Comparison of ENCODE assay signal across 9 cellular contexts in genomic region chr11:68441466-68442230, GRCh38. TPM values are rescaled to one million over a fixed set of nuclear protein-coding genes. Genes with fewer than 3 reads are reported as not detected.
DNase-seq lines count a peak whose midpoint lies in the region; ATAC-seq and TF ChIP-seq lines count a peak whose summit lies in the region.
"Had no signal": no experiment of that assay in that cellular context is flagged by ENCODE, and none has a peak within 500 bp of the region (broad histone marks: within the 10 kb centered on the region; RNA-seq: fewer than 3 reads in every experiment).

No MANE protein-coding gene starts in this region.

- peaks cover 7% of the 10 kb centered on the region for H3K4me1 ChIP-seq in fibroblast of lung (ENCODE audit: control insufficient read depth, extremely low read depth, insufficient read depth, low read length)

- peak overlapping the region; percentile 64 for H3K27ac Mint-ChIP-seq in type B pancreatic cell
- no peak overlapping the region for H3K27ac Mint-ChIP-seq in T-cell

- ATAC-seq in Right ventricle myocardium superior (ENCODE audit: poor library complexity) (no peak), left cardiac atrium (no peak), HG02623 (IDR thresholded peaks at IDR 0.05; ENCODE audit: unreplicated experiment) (no peak), T-cell (replicated peaks in 1 of 4) (no peak)

- H3K36me3 Mint-ChIP-seq in type B pancreatic cell (peaks cover 16% of the 10 kb centered on the region), T-cell (no peaks in the 10 kb centered on the region)

- intact Hi-C loops in Right ventricle myocardium superior (cut with DNase I) = no loop called here
- intact Hi-C loops in left cardiac atrium (cut with DNase I) = loop anchor here (10.0 kb wide), 2 partner anchors 57 to 187 kb away; no protein-coding TSS in a partner anchor

- H3K9ac ChIP-seq in fibroblast of lung (ENCODE audit: insufficient read depth, low read length) = no peak overlapping the region

- POLR2A ChIA-PET in T-cell (lab: Charles Lee) = no interaction called here

- H4K20me1 ChIP-seq in fibroblast of lung (ENCODE audit: control insufficient read depth, extremely low read depth, insufficient read depth, low read length) = no peaks in the 10 kb centered on the region

- TF ChIP-seq CTCF in fibroblast of lung (conservative IDR thresholded peaks at IDR 0.05 in 1 of 2, IDR thresholded peaks at IDR 0.05 in 1 of 2; ENCODE audit: low read depth in 1 of 2, low read length in 2 of 2) (no peak), type B pancreatic cell (conservative IDR thresholded peaks at IDR 0.05) (no peak)

- no peak overlapping the region for H3K4me3 Mint-ChIP-seq in type B pancreatic cell
- no peak overlapping the region for H3K4me3 Mint-ChIP-seq in T-cell

- H3K27me3 Mint-ChIP-seq in type B pancreatic cell (no peaks in the 10 kb centered on the region), T-cell (no peaks in the 10 kb centered on the region)

- CTCF ChIA-PET in T-cell (lab: Charles Lee) = no interaction called here

- no peak overlapping the region for H3K4me2 ChIP-seq in fibroblast of lung (ENCODE audit: extremely low read depth, insufficient read depth, low read length)

- H2AFZ ChIP-seq in fibroblast of lung (ENCODE audit: low read length) = no peak overlapping the region

- H3K79me2 ChIP-seq in fibroblast of lung (ENCODE audit: control insufficient read depth, insufficient read depth, low read length) = no peaks in the 10 kb centered on the region

- H3K4me3 ChIP-seq in fibroblast of lung (replicated peaks in 1 of 4; ENCODE audit: control extremely low read depth in 1 of 4, insufficient read depth in 1 of 4, low read depth in 3 of 4, low read length in 4 of 4) = no peak overlapping the region

- DNase-seq in Right ventricle myocardium superior (peak; percentile 4), left cardiac atrium (no peak), NCI-H345 treated with DMSO at 0.1 percent for 48 hours (lab: John Stamatoyannopoulos, UW; ENCODE audit: unreplicated experiment) (peak; percentile 82), fibroblast of lung (ENCODE audit: low read depth in 2 of 2) (peak; percentile 42 to 78), type B pancreatic cell (ENCODE audit: extremely low spot score, unreplicated experiment) (no peak), T-cell (no peak), H4 (ENCODE audit: low spot score) (no peak)
- DNase-seq: SHP77 had no signal

- H3K27me3 ChIP-seq in fibroblast of lung (ENCODE audit: control insufficient read depth, insufficient read depth, low read length) = no peaks in the 10 kb centered on the region

- H3K9me3 Mint-ChIP-seq in type B pancreatic cell = no peaks in the 10 kb centered on the region
- H3K9me3 Mint-ChIP-seq in T-cell = no peaks in the 10 kb centered on the region

- H3K27ac ChIP-seq in fibroblast of lung (ENCODE audit: insufficient read depth, low read length) = no peak overlapping the region

- H3K36me3 ChIP-seq in fibroblast of lung (ENCODE audit: control insufficient read depth, insufficient read depth, low read length) = no peaks in the 10 kb centered on the region

- no peaks in the 10 kb centered on the region for H3K9me3 ChIP-seq in fibroblast of lung (ENCODE audit: control insufficient read depth, insufficient read depth, low read depth, low read length)

- H3K4me1 Mint-ChIP-seq in type B pancreatic cell (ENCODE audit: unreplicated experiment) (peaks cover 13% of the 10 kb centered on the region), T-cell (peaks cover 0 to 2% (median 0%) of the 10 kb centered on the region in 3 donors)

RNA-seq across cellular contexts. Expression of gene PPP6R3, which starts 18.9 kb away (rescaled TPM):
- total RNA-seq in Right ventricle myocardium superior (73.9 TPM), left cardiac atrium (10 to 100 TPM; 69.8 to 86.0 TPM), fibroblast of lung (93.2 and 120 TPM in 2 replicates), type B pancreatic cell (ENCODE audit: low replicate concordance) (102 and 104 TPM in 2 replicates), T-cell (100 to 1,000 TPM; 106 to 147 (median 118) TPM)
- polyA plus RNA-seq in fibroblast of lung = 42.3 and 44.2 TPM in 2 replicates
- polyA plus RNA-seq in fibroblast of lung (2012) = 33.2 and 34.0 TPM in 2 replicates
- polyA minus RNA-seq in fibroblast of lung (ENCODE audit: low replicate concordance) = 23.6 and 48.3 TPM in 2 replicates
- 60.7 and 82.5 TPM in 2 replicates for total RNA-seq in H4 (2014; rRNA removed; shearing (Covaris generic))

Comparison
In these comparisons a context has a peak if more than half of its experiments do, and no peak if none do; other contexts are left out.
1. DNase-seq: peak in Right ventricle myocardium superior (single experiment), NCI-H345 treated with DMSO at 0.1 percent for 48 hours (single experiment) and fibroblast of lung (2 of 2); none in left cardiac atrium (single experiment), type B pancreatic cell (single experiment), T-cell (0 of 34) and H4 (single experiment).